18 cellular contexts compared by ENCODE assay signal in the genomic region with DNA sequence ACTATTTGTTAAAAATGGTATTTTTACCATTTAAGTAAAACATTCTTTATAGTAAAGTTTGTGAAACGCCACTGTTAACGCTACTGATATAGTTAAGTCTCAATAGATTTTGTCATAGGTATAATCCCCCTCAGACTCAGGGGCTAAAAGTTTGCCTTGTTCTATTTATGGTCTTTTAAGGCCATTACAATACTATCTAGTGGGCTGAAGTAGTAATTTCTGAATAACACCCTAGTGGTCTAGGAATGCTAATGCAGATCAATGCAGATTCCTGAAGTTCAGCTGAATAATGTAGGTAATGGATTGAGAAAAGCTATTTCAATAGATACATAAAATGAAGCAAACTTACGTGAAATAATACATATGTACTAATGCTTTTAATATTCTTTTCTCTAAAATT.
"Had no signal": no experiment of that assay in that cellular context is flagged by ENCODE, and none has a peak within 500 bp of the region (broad histone marks: within the 10 kb centered on the region; RNA-seq: fewer than 3 reads in every experiment).

No MANE protein-coding gene starts in this region.

- ATAC-seq: body of pancreas; foreskin keratinocyte; heart left ventricle; left colon; lower lobe of right lung; stimulated activated naive B cell treated with anti-CD40 and anti-IgM and Interleukin-4, amounts not matched to agents 10 μg/mL and 1 μg/mL and 100 μg/mL, for 72 hours had no signal

- H3K4me3 Mint-ChIP-seq: activated CD4-positive, alpha-beta T cell treated with anti-CD3 and anti-CD28 coated beads, Interleukin-2, amount 10 ng/mL, durations not matched to agents 7 days and 5 days; activated naive CD8-positive, alpha-beta T cell treated with anti-CD3 and anti-CD28 coated beads for 36 hours; stimulated activated naive B cell treated with anti-CD40 and anti-IgM and Interleukin-4, amounts not matched to agents 10 μg/mL and 1 μg/mL and 100 μg/mL, for 72 hours had no signal

- H3K36me3 Mint-ChIP-seq: activated naive CD8-positive, alpha-beta T cell treated with anti-CD3 and anti-CD28 coated beads for 36 hours; stimulated activated naive B cell treated with anti-CD40 and anti-IgM and Interleukin-4, amounts not matched to agents 10 μg/mL and 1 μg/mL and 100 μg/mL, for 72 hours had no signal

- H3K27ac Mint-ChIP-seq: activated CD4-positive, alpha-beta T cell treated with anti-CD3 and anti-CD28 coated beads, Interleukin-2, amount 10 ng/mL, durations not matched to agents 7 days and 5 days; activated naive CD8-positive, alpha-beta T cell treated with anti-CD3 and anti-CD28 coated beads for 36 hours; stimulated activated naive B cell treated with anti-CD40 and anti-IgM and Interleukin-4, amounts not matched to agents 10 μg/mL and 1 μg/mL and 100 μg/mL, for 72 hours had no signal

- H3K4me1 Mint-ChIP-seq: activated CD4-positive, alpha-beta T cell treated with anti-CD3 and anti-CD28 coated beads, Interleukin-2, amount 10 ng/mL, durations not matched to agents 7 days and 5 days; activated naive CD8-positive, alpha-beta T cell treated with anti-CD3 and anti-CD28 coated beads for 36 hours; stimulated activated naive B cell treated with anti-CD40 and anti-IgM and Interleukin-4, amounts not matched to agents 10 μg/mL and 1 μg/mL and 100 μg/mL, for 72 hours had no signal

- DNase-seq: activated CD4-positive, alpha-beta T cell treated with anti-CD3 and anti-CD28 coated beads, Interleukin-2, amount 10 ng/mL, durations not matched to agents 7 days and 5 days; activated CD8-positive, alpha-beta memory T cell treated with anti-CD3 and anti-CD28 coated beads, Interleukin-2, amount 50 U/mL, for 48 hours; activated naive CD8-positive, alpha-beta T cell treated with anti-CD3 and anti-CD28 coated beads for 36 hours; amygdala; body of pancreas; caudate nucleus; foreskin keratinocyte; heart left ventricle; left colon; lower lobe of right lung; retina; stimulated activated CD4-positive, alpha-beta T cell treated with anti-CD3 and anti-CD28 coated beads, Interleukin-2, amount 100 ng/mL, for 48 hours; stimulated activated naive B cell treated with anti-CD40 and anti-IgM and Interleukin-4, amounts not matched to agents 10 μg/mL and 1 μg/mL and 100 μg/mL, for 72 hours; thyroid gland; uterus had no signal

- H3K27me3 Mint-ChIP-seq: activated CD4-positive, alpha-beta T cell treated with anti-CD3 and anti-CD28 coated beads, Interleukin-2, amount 10 ng/mL, durations not matched to agents 7 days and 5 days; activated naive CD8-positive, alpha-beta T cell treated with anti-CD3 and anti-CD28 coated beads for 36 hours; stimulated activated naive B cell treated with anti-CD40 and anti-IgM and Interleukin-4, amounts not matched to agents 10 μg/mL and 1 μg/mL and 100 μg/mL, for 72 hours had no signal

- H3K27ac ChIP-seq: body of pancreas, coronary artery, foreskin keratinocyte, heart left ventricle, lower lobe of right lung, neutrophil, parathyroid adenoma, thyroid gland, uterus had no signal
